Comparison of ENCODE assay signal across 10 cellular contexts in genomic region chr11:326592-326841, GRCh38. TPM values are rescaled to one million over a fixed set of nuclear protein-coding genes. Genes with fewer than 3 reads are reported as not detected.
DNase-seq lines count a peak whose midpoint lies in the region; ATAC-seq and TF ChIP-seq lines count a peak whose summit lies in the region.
"Had no signal": no experiment of that assay in that cellular context is flagged by ENCODE, and none has a peak within 500 bp of the region (broad histone marks: within the 10 kb centered on the region; RNA-seq: fewer than 3 reads in every experiment).

No MANE protein-coding gene starts in this region.

- H3K36me3 ChIP-seq in adrenal gland (replicated peaks in 1 of 2) (no peaks in the 10 kb centered on the region), muscle layer of colon (ENCODE audit: insufficient read depth, low read length) (no peaks in the 10 kb centered on the region), upper lobe of left lung (no peaks in the 10 kb centered on the region)

- ATAC-seq in activated T-cell treated with anti-CD3 and anti-CD28 coated beads, Interleukin-2, amount 50 U/mL, for 72 hours (replicated peaks in 1 of 2): no peak
- ATAC-seq in upper lobe of left lung (ENCODE audit: low FRiP score in 2 of 2): peak in 1 of 2 donors; percentile 61
- no peak for ATAC-seq in HG03439 (IDR thresholded peaks at IDR 0.05; ENCODE audit: unreplicated experiment)

- no peaks in the 10 kb centered on the region for H3K27me3 ChIP-seq in adrenal gland
- H3K27me3 ChIP-seq in muscle layer of colon (ENCODE audit: control insufficient read depth in 1 of 2, insufficient read depth in 2 of 2, low read length in 2 of 2): no peaks in the 10 kb centered on the region
- H3K27me3 ChIP-seq in upper lobe of left lung: no peaks in the 10 kb centered on the region

- H3K27ac ChIP-seq in adrenal gland (peak overlapping the region in 4 of 5 donors; percentile 44 to 95 (median 87)), muscle layer of colon (ENCODE audit: low read depth, low read length) (peak overlapping the region; percentile 86), upper lobe of left lung (peak overlapping the region; percentile 87 to 95 (median 91))
- H3K27ac ChIP-seq: KMS-11 had no signal

- H3K9me3 ChIP-seq in adrenal gland (replicated peaks in 1 of 3): no peaks in the 10 kb centered on the region
- H3K9me3 ChIP-seq in muscle layer of colon (ENCODE audit: low read length): no peaks in the 10 kb centered on the region
- H3K9me3 ChIP-seq in upper lobe of left lung: no peaks in the 10 kb centered on the region
- H3K9me3 ChIP-seq: mucosa of descending colon had no signal

- H3K27me3 Mint-ChIP-seq in activated T-cell treated with anti-CD3 and anti-CD28 coated beads, Interleukin-2, amount 50 U/mL, for 72 hours (ENCODE audit: low read depth): no peaks in the 10 kb centered on the region

- TF ChIP-seq CTCF in adrenal gland (IDR thresholded peaks at IDR 0.05): no peak
- TF ChIP-seq CTCF in upper lobe of left lung (IDR thresholded peaks at IDR 0.05): no peak

- DNase-seq in activated T-cell treated with anti-CD3 and anti-CD28 coated beads, Interleukin-2, amount 50 U/mL, for 72 hours: no peak
- DNase-seq in activated T-cell treated with anti-CD3 and anti-CD28 coated beads, Interleukin-2, amount 50 U/mL, for 48 hours: no peak
- no peak for DNase-seq in adrenal gland
- DNase-seq in upper lobe of left lung: peak in 1 of 2 donors; percentile 68
- DNase-seq in GOT3 (lab: John Stamatoyannopoulos, UW): no peak
- DNase-seq in islet precursor cell: no peak

- peak overlapping the region; percentile 94 for H3K27ac Mint-ChIP-seq in activated T-cell treated with anti-CD3 and anti-CD28 coated beads, Interleukin-2, amount 50 U/mL, for 72 hours

- WGBS in adrenal gland, 4 donors: 62 to 82% (median 74%) methylated on average over 2 to 6 of the region's 6 CpGs
- 50 to 63% methylated on average over 6 of the region's 6 CpGs for WGBS in upper lobe of left lung, 2 donors

- H3K4me1 ChIP-seq in adrenal gland (replicated peaks in 1 of 2): peaks cover 14 to 26% of the 10 kb centered on the region in 2 donors
- peaks cover 33% of the 10 kb centered on the region for H3K4me1 ChIP-seq in muscle layer of colon (ENCODE audit: insufficient read depth, low read length)
- H3K4me1 ChIP-seq in upper lobe of left lung: peaks cover 27 to 45% (median 34%) of the 10 kb centered on the region in 4 donors

- H3K4me3 ChIP-seq in adrenal gland: peak overlapping the region in 1 of 4 donors; percentile 41
- no peak overlapping the region for H3K4me3 ChIP-seq in muscle layer of colon (ENCODE audit: low read depth in 1 of 2, low read length in 2 of 2)
- H3K4me3 ChIP-seq in upper lobe of left lung: no peak overlapping the region
- H3K4me3 ChIP-seq: mucosa of descending colon had no signal

- TF ChIP-seq EP300 in upper lobe of left lung (IDR thresholded peaks at IDR 0.05): no peak

- intact Hi-C loops in adrenal gland (cut with DNase I): no loop called here

- peak overlapping the region; percentile 86 to 89 for H3K4me3 Mint-ChIP-seq in activated T-cell treated with anti-CD3 and anti-CD28 coated beads, Interleukin-2, amount 50 U/mL, for 72 hours

- H3K36me3 Mint-ChIP-seq in activated T-cell treated with anti-CD3 and anti-CD28 coated beads, Interleukin-2, amount 50 U/mL, for 72 hours (ENCODE audit: insufficient read depth in 2 of 2): peaks cover 0 to 2% of the 10 kb centered on the region in 2 donors

- H3K4me1 Mint-ChIP-seq in activated T-cell treated with anti-CD3 and anti-CD28 coated beads, Interleukin-2, amount 50 U/mL, for 72 hours (ENCODE audit: low read depth): peaks cover 76% of the 10 kb centered on the region

- no peaks in the 10 kb centered on the region for H3K9me3 Mint-ChIP-seq in activated T-cell treated with anti-CD3 and anti-CD28 coated beads, Interleukin-2, amount 50 U/mL, for 72 hours

- TF ChIP-seq POLR2A in adrenal gland (IDR thresholded peaks at IDR 0.05) (no peak), upper lobe of left lung (IDR thresholded peaks at IDR 0.05) (no peak)

- peak overlapping the region; percentile 55 for H3K9ac ChIP-seq in muscle layer of colon (ENCODE audit: low read length)
- H3K9ac ChIP-seq: KMS-11 had no signal

RNA-seq across cellular contexts. Expression of gene IFITM3, which starts 5.9 kb away (rescaled TPM):
- total RNA-seq in activated T-cell treated with anti-CD3 and anti-CD28 coated beads, Interleukin-2, amount 50 U/mL, for 72 hours: 10 to 100 TPM; 24.4 to 75.8 TPM
- total RNA-seq in adrenal gland (100 to 1,000 TPM; 120 to 946 (median 395) TPM), upper lobe of left lung (100 to 1,000 TPM; 132 to 860 (median 360) TPM)
- polyA plus RNA-seq in adrenal gland: 1,000 to 10,000 TPM in 1 of 3 donors, 100 to 1,000 TPM in 2; 454 to 1,592 (median 502) TPM

RNA-seq across cellular contexts. Expression of gene IFITM1, which starts 12.7 kb away (rescaled TPM):
- 100 to 1,000 TPM; 306 to 384 TPM for total RNA-seq in activated T-cell treated with anti-CD3 and anti-CD28 coated beads, Interleukin-2, amount 50 U/mL, for 72 hours
- total RNA-seq in adrenal gland: 100 to 1,000 TPM in 3 of 8 donors, 10 to 100 TPM in 5; 52.8 to 238 (median 85.3) TPM
- polyA plus RNA-seq in adrenal gland: 100 to 1,000 TPM in 2 of 3 donors, 10 to 100 TPM in 1; 84.6 to 360 (median 139) TPM
- 100 to 1,000 TPM in 1 of 6 donors, 10 to 100 TPM in 5; 16.8 to 119 (median 74.5) TPM for total RNA-seq in upper lobe of left lung

RNA-seq across cellular contexts. Expression of gene IFITM2, which starts 18.9 kb away (rescaled TPM):
- total RNA-seq in activated T-cell treated with anti-CD3 and anti-CD28 coated beads, Interleukin-2, amount 50 U/mL, for 72 hours: 100 to 1,000 TPM; 542 to 639 TPM
- total RNA-seq in adrenal gland (100 to 1,000 TPM in 7 of 8 donors, 10 to 100 TPM in 1; 96.5 to 269 (median 190) TPM), upper lobe of left lung (100 to 1,000 TPM; 113 to 704 (median 271) TPM)
- polyA plus RNA-seq in adrenal gland: 100 to 1,000 TPM; 290 to 835 (median 443) TPM

RNA-seq across cellular contexts. Expression of gene IFITM5, which starts 27.2 kb away (rescaled TPM):
- not detected for total RNA-seq in activated T-cell treated with anti-CD3 and anti-CD28 coated beads, Interleukin-2, amount 50 U/mL, for 72 hours
- not detected for total RNA-seq in adrenal gland
- not detected for polyA plus RNA-seq in adrenal gland
- not detected for total RNA-seq in upper lobe of left lung
- total RNA-seq: mucosa of descending colon had no signal

RNA-seq across cellular contexts. Expression of gene PGGHG, which starts 37.6 kb away (rescaled TPM):
- total RNA-seq in activated T-cell treated with anti-CD3 and anti-CD28 coated beads, Interleukin-2, amount 50 U/mL, for 72 hours: 100 to 1,000 TPM; 161 to 273 TPM
- 1 to 10 TPM; 1.2 to 9.8 (median 7.1) TPM for total RNA-seq in adrenal gland
- 10 to 100 TPM in 2 of 3 donors, under 1 TPM in 1; 0.55 to 77.2 (median 29.4) TPM for polyA plus RNA-seq in adrenal gland
- 100 to 1,000 TPM in 2 of 6 donors, 10 to 100 TPM in 4; 34.1 to 535 (median 65.2) TPM for total RNA-seq in upper lobe of left lung
